ENCODE assay signal across 8 cellular contexts in the genomic region with DNA sequence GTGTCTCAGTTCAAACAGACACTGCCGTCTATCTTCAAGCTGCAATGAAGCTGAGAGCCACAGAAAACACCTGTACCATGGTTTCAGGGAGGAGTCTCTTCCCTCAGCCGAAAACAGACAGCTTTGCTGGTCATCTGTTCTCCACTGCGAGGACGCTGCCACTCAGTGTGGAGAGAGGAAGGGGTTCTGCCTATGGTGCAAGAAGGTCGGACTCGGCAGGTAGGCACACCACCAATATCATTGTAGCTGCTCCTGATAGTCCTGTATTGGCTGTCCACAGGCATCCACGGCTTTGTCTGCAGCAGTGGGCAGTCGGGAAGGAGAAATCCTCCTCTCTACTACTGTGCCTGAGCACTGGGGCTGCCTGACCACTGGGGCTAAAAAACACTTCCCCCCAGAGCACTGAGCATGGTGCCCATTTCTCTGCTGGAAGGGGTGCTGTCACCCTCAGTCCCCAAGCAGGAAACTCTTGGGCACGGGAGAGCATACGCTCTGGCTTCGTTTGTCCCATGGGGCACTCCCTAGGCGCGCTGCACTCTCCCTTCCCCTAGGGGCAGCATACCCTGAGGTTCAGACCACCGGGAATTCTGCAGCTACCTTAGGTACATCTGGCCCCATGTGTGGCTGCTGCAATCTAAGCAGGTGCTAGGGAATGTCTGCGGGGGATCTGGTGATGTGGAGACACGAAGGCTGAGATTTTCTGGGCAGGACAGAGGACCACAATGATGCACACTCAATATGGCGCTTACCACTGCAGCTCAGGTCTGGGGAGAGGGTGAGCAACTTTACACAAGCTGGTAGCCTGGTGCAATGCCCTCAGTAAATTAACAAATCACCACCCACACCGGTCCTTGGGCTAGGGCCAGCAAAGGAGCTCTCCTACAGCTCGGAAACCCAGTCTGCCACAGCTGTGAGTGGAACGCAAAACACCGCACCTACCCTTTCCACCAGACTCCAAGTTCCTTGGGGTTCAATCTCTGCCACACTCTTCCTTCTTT.
DNase-seq lines count a peak whose midpoint lies in the region; ATAC-seq, FAIRE-seq and TF ChIP-seq lines count a peak whose summit lies in the region.

No MANE protein-coding gene starts in this region.

- no peaks in the 10 kb centered on the region for H3K36me3 Mint-ChIP-seq in activated T-cell treated with anti-CD3 and anti-CD28 coated beads, Interleukin-2, amount 50 U/mL, for 4 hours (ENCODE audit: insufficient read depth)

- peaks cover 15% of the 10 kb centered on the region for H3K27me3 Mint-ChIP-seq in activated T-cell treated with anti-CD3 and anti-CD28 coated beads, Interleukin-2, amount 50 U/mL, for 4 hours (ENCODE audit: low read depth)

- H3K9me3 Mint-ChIP-seq in activated T-cell treated with anti-CD3 and anti-CD28 coated beads, Interleukin-2, amount 50 U/mL, for 4 hours, result no peaks in the 10 kb centered on the region

- DNase-seq in DMS53 (lab: John Stamatoyannopoulos, UW), result peak; percentile 91
- DNase-seq in activated T-cell treated with anti-CD3 and anti-CD28 coated beads, Interleukin-2, amount 50 U/mL, for 4 hours, result no peak
- DNase-seq in left kidney (ENCODE audit: low read depth, low spot score), result peak; percentile 49
- DNase-seq in H54 (ENCODE audit: insufficient read length, low spot score), result no peak
- no peak for DNase-seq in AG08396 (ENCODE audit: low spot score)
- DNase-seq in NCI-H1694 treated with DMSO at 0.1 percent for 48 hours (lab: John Stamatoyannopoulos, UW), result no peak

- ATAC-seq in GM19467 (IDR thresholded peaks at IDR 0.05; ENCODE audit: unreplicated experiment) (peak; percentile 17), HG03460 (IDR thresholded peaks at IDR 0.05; ENCODE audit: unreplicated experiment) (peak; percentile 40)
- peak; percentile 43 to 58 for ATAC-seq in activated T-cell treated with anti-CD3 and anti-CD28 coated beads, Interleukin-2, amount 50 U/mL, for 4 hours

- no peak for TF ChIP-seq POLR2A in H54 (IDR thresholded peaks at IDR 0.05; ENCODE audit: low read depth, low read length)

- H3K4me3 Mint-ChIP-seq in activated T-cell treated with anti-CD3 and anti-CD28 coated beads, Interleukin-2, amount 50 U/mL, for 4 hours, result peak overlapping the region; percentile 42

- no peak for FAIRE-seq in H54 (lab: Jason Lieb, UNC)

- no peaks in the 10 kb centered on the region for H3K4me1 Mint-ChIP-seq in activated T-cell treated with anti-CD3 and anti-CD28 coated beads, Interleukin-2, amount 50 U/mL, for 4 hours (ENCODE audit: low read depth)

Comparison
In these comparisons a context has a peak if more than half of its experiments do, and no peak if none do; other contexts are left out.
1. DNase-seq: peak in DMS53 (single experiment) and left kidney (single experiment); none in activated T-cell treated with anti-CD3 and anti-CD28 coated beads, Interleukin-2, amount 50 U/mL, for 4 hours (single experiment), H54 (single experiment), AG08396 (single experiment) and NCI-H1694 treated with DMSO at 0.1 percent for 48 hours (single experiment).
2. Peak in every context shown above with its lines, with median percentiles within 50 percentile points of each other: ATAC-seq.